ENCODE assay signal across 29 cellular contexts in genomic region chr1:203239906-203240305, GRCh38. TPM values are rescaled to one million over a fixed set of nuclear protein-coding genes. Genes with fewer than 3 reads are reported as not detected.
"Had no signal": no experiment of that assay in that cellular context is flagged by ENCODE, and none has a peak within 500 bp of the region (broad histone marks: within the 10 kb centered on the region; RNA-seq: fewer than 3 reads in every experiment).

No MANE protein-coding gene starts in this region.

- H3K4me3 Mint-ChIP-seq: activated B cell treated with CpG ODN at 0.5 μM for 24 hours; activated CD4-positive, alpha-beta T cell treated with anti-CD3 and anti-CD28 coated beads for 36 hours; activated naive CD4-positive, alpha-beta T cell treated with anti-CD3 and anti-CD28 coated beads, Interleukin-2, amount 50 U/mL, for 24 hours; activated T-cell treated with anti-CD3 and anti-CD28 coated beads, Interleukin-2, amount 50 U/mL, for 4 hours; effector memory CD8-positive, alpha-beta T cell; nephron progenitor cell; T-helper 17 cell had no signal

- H3K4me1 Mint-ChIP-seq: activated CD4-positive, alpha-beta T cell treated with anti-CD3 and anti-CD28 coated beads for 36 hours; activated naive CD4-positive, alpha-beta T cell treated with anti-CD3 and anti-CD28 coated beads, Interleukin-2, amount 50 U/mL, for 24 hours; nephron progenitor cell; T-helper 17 cell had no signal

- H3K27me3 ChIP-seq: brain microvascular endothelial cell, hepatocyte, sigmoid colon had no signal

- H3K27ac ChIP-seq: brain microvascular endothelial cell, hepatocyte, sigmoid colon, spleen had no signal

- H3K36me3 ChIP-seq: brain microvascular endothelial cell, sigmoid colon, spleen had no signal

- ATAC-seq: activated CD4-positive, alpha-beta T cell treated with anti-CD3 and anti-CD28 coated beads for 36 hours; activated T-cell treated with anti-CD3 and anti-CD28 coated beads, Interleukin-2, amount 50 U/mL, for 4 hours; effector memory CD8-positive, alpha-beta T cell; esophagus mucosa; mucosa of descending colon; T-helper 17 cell had no signal

- H3K27ac Mint-ChIP-seq: activated B cell treated with CpG ODN at 0.5 μM for 24 hours; activated CD4-positive, alpha-beta T cell treated with anti-CD3 and anti-CD28 coated beads for 36 hours; activated naive CD4-positive, alpha-beta T cell treated with anti-CD3 and anti-CD28 coated beads, Interleukin-2, amount 50 U/mL, for 24 hours; effector memory CD8-positive, alpha-beta T cell; nephron progenitor cell; progenitor cell of endocrine pancreas; T-helper 17 cell had no signal

- H3K4me2 ChIP-seq: hepatocyte had no signal

- H3K4me1 ChIP-seq: sigmoid colon, spleen had no signal

- DNase-seq: activated B cell treated with CpG ODN at 0.5 μM for 24 hours; activated CD4-positive, alpha-beta T cell treated with anti-CD3 and anti-CD28 coated beads for 36 hours; activated CD4-positive, alpha-beta T cell treated with anti-CD3 and anti-CD28 coated beads, Interleukin-2, amount 50 U/mL, for 48 hours; activated CD8-positive, alpha-beta memory T cell treated with anti-CD3 and anti-CD28 coated beads, Interleukin-2, amount 50 U/mL, for 48 hours; activated effector memory CD4-positive, alpha-beta T cell treated with Interleukin-2 at 50 U/mL for 16 hours; activated T-cell treated with anti-CD3 and anti-CD28 coated beads, Interleukin-2, amount 50 U/mL, for 4 hours; aorta; brain microvascular endothelial cell; central memory CD4-positive, alpha-beta T cell; effector memory CD8-positive, alpha-beta T cell; glutamatergic neuron; mesendoderm; mucosa of descending colon; nephron progenitor cell; retina; sigmoid colon; spleen; stimulated activated CD4-positive, alpha-beta T cell treated with anti-CD3 and anti-CD28 coated beads, Interleukin-4, amount 100 ng/mL, for 1 hour; stimulated activated naive CD4-positive, alpha-beta T cell treated with Interleukin-2 at 50 U/mL for 16 hours; SW 1271; T-helper 17 cell had no signal

- H3K4me3 ChIP-seq: hepatocyte, mucosa of descending colon, sigmoid colon, spleen had no signal

RNA-seq across cellular contexts. Expression of gene CHIT1, which starts 10.4 kb away (rescaled TPM):
- total RNA-seq: dermis microvascular lymphatic vessel endothelial cell, endothelial cell of umbilical vein, sigmoid colon had no signal

RNA-seq across cellular contexts. Expression of gene CHI3L1, which starts 53.4 kb away (rescaled TPM):
- total RNA-seq: activated CD8-positive, alpha-beta memory T cell treated with anti-CD3 and anti-CD28 coated beads for 36 hours; activated T-cell treated with anti-CD3 and anti-CD28 coated beads, Interleukin-2, amount 50 U/mL, for 4 hours; endothelial cell of umbilical vein; frontal cortex; progenitor cell of endocrine pancreas; T-helper 17 cell had no signal
